In genomic region chr7:32250494-32251260, GRCh38 we compare ENCODE assay signal across 29 cellular contexts.
DNase-seq lines count a peak whose midpoint lies in the region; ATAC-seq and TF ChIP-seq lines count a peak whose summit lies in the region.
"Had no signal": no experiment of that assay in that cellular context is flagged by ENCODE, and none has a peak within 500 bp of the region (broad histone marks: within the 10 kb centered on the region; RNA-seq: fewer than 3 reads in every experiment).

No MANE protein-coding gene starts in this region.

- ATAC-seq in activated naive CD8-positive, alpha-beta T cell treated with anti-CD3 and anti-CD28 coated beads, Interleukin-2, amount 10 ng/mL, durations not matched to agents 7 days and 5 days (ENCODE audit: low read depth), result peak; percentile 93
- ATAC-seq in activated naive CD8-positive, alpha-beta T cell treated with anti-CD3 and anti-CD28 coated beads, Interleukin-2, amount 50 U/mL, for 24 hours, result no peak
- ATAC-seq in HG03571 (IDR thresholded peaks at IDR 0.05; ENCODE audit: unreplicated experiment) (no peak), Right ventricle myocardium inferior (no peak)
- ATAC-seq: A549; naive thymus-derived CD8-positive, alpha-beta T cell had no signal

- POLR2A ChIA-PET in activated naive CD8-positive, alpha-beta T cell treated with anti-CD3 and anti-CD28 coated beads, Interleukin-2, amount 10 ng/mL, durations not matched to agents 7 days and 5 days (lab: Charles Lee), result interaction anchor here (0.6 kb wide), 1 partner anchor 25 kb away, joined by 3 read pairs; no protein-coding TSS in a partner anchor

- no peaks in the 10 kb centered on the region for H3K27me3 ChIP-seq in testis
- H3K27me3 ChIP-seq: BLaER1, ovary, sigmoid colon had no signal

- intact Hi-C loops in testis (cut with DNase I; ENCODE audit: low total_unique reads), result no loop called here
- intact Hi-C loops in Right ventricle myocardium inferior (cut with DNase I), result loop anchor here (10.0 kb wide), 1 partner anchor 84 kb away; no protein-coding TSS in a partner anchor

- H3K27me3 Mint-ChIP-seq in activated naive CD8-positive, alpha-beta T cell treated with anti-CD3 and anti-CD28 coated beads, Interleukin-2, amount 10 ng/mL, durations not matched to agents 7 days and 5 days, result no peaks in the 10 kb centered on the region
- peaks cover 3% of the 10 kb centered on the region for H3K27me3 Mint-ChIP-seq in activated naive CD8-positive, alpha-beta T cell treated with anti-CD3 and anti-CD28 coated beads, Interleukin-2, amount 50 U/mL, for 24 hours

- no peak for TF ChIP-seq POLR2A in testis (IDR thresholded peaks at IDR 0.05)

- no peaks in the 10 kb centered on the region for H3K36me3 ChIP-seq in testis (ENCODE audit: low read depth, missing control alignments)
- H3K36me3 ChIP-seq: BLaER1, left ventricle myocardium inferior, ovary, sigmoid colon, SJSA1, suprapubic skin had no signal

- no peak for DNase-seq in activated naive CD8-positive, alpha-beta T cell treated with anti-CD3 and anti-CD28 coated beads, Interleukin-2, amount 10 ng/mL, durations not matched to agents 7 days and 5 days
- DNase-seq in activated naive CD8-positive, alpha-beta T cell treated with anti-CD3 and anti-CD28 coated beads, Interleukin-2, amount 50 U/mL, for 24 hours, result no peak
- DNase-seq in NCI-H524 treated with DMSO at 0.1 percent for 48 hours (lab: John Stamatoyannopoulos, UW) (peak; percentile 94), cerebellar cortex (ENCODE audit: low spot score) (peak; percentile 91), retinal pigment epithelial cell (ENCODE audit: low read depth) (peak; percentile 78), testis (no peak), Right ventricle myocardium inferior (ENCODE audit: missing footprints) (no peak)
- DNase-seq: activated CD4-positive, alpha-beta T cell treated with anti-CD3 and anti-CD28 coated beads, Interleukin-2, amount 50 U/mL, for 1 hour; activated naive CD4-positive, alpha-beta T cell; Caco-2; H9; KBM-7; left ventricle myocardium inferior; MM.1S; naive thymus-derived CD8-positive, alpha-beta T cell; NCI-H1436 treated with DMSO at 0.1 percent for 48 hours; NCI-H345; ovary; sigmoid colon had no signal

- H3K4me1 Mint-ChIP-seq in activated naive CD8-positive, alpha-beta T cell treated with anti-CD3 and anti-CD28 coated beads, Interleukin-2, amount 10 ng/mL, durations not matched to agents 7 days and 5 days, result peaks cover 4% of the 10 kb centered on the region
- no peaks in the 10 kb centered on the region for H3K4me1 Mint-ChIP-seq in activated naive CD8-positive, alpha-beta T cell treated with anti-CD3 and anti-CD28 coated beads, Interleukin-2, amount 50 U/mL, for 24 hours
- H3K4me1 Mint-ChIP-seq: H9; naive thymus-derived CD8-positive, alpha-beta T cell had no signal

- H3K4me3 ChIP-seq in retinal pigment epithelial cell (ENCODE audit: low read length), result no peak overlapping the region
- H3K4me3 ChIP-seq in testis, result no peak overlapping the region
- H3K4me3 ChIP-seq: A549, BLaER1, dorsolateral prefrontal cortex, left ventricle myocardium inferior, ovary, sigmoid colon, SJSA1, suprapubic skin had no signal

- peak overlapping the region; percentile 66 for H3K27ac Mint-ChIP-seq in activated naive CD8-positive, alpha-beta T cell treated with anti-CD3 and anti-CD28 coated beads, Interleukin-2, amount 10 ng/mL, durations not matched to agents 7 days and 5 days
- no peak overlapping the region for H3K27ac Mint-ChIP-seq in activated naive CD8-positive, alpha-beta T cell treated with anti-CD3 and anti-CD28 coated beads, Interleukin-2, amount 50 U/mL, for 24 hours
- H3K27ac Mint-ChIP-seq: H9; mesothelial cell of epicardium; naive thymus-derived CD8-positive, alpha-beta T cell; T-helper 1 cell treated with Interleukin-12 subunit alpha and Interleukin-12 subunit beta and Interleukin-4 antibody, amounts not matched to agents 30 μg/mL and 1 μg/mL, for 36 hours had no signal

- 72 to 73% methylated on average over 17 to 18 of the region's 18 CpGs for WGBS in testis, 2 donors

- H3K27ac ChIP-seq in testis, result no peak overlapping the region
- H3K27ac ChIP-seq: A549, BLaER1, dorsolateral prefrontal cortex, epithelial cell of prostate, left ventricle myocardium inferior, ovary, sigmoid colon, SJSA1, suprapubic skin, VCaP had no signal

- no peaks in the 10 kb centered on the region for H3K9me3 Mint-ChIP-seq in activated naive CD8-positive, alpha-beta T cell treated with anti-CD3 and anti-CD28 coated beads, Interleukin-2, amount 10 ng/mL, durations not matched to agents 7 days and 5 days
- H3K9me3 Mint-ChIP-seq in activated naive CD8-positive, alpha-beta T cell treated with anti-CD3 and anti-CD28 coated beads, Interleukin-2, amount 50 U/mL, for 24 hours, result no peaks in the 10 kb centered on the region
- H3K9me3 Mint-ChIP-seq: H9; mesothelial cell of epicardium; naive thymus-derived CD8-positive, alpha-beta T cell; T-helper 1 cell treated with Interleukin-12 subunit alpha and Interleukin-12 subunit beta and Interleukin-4 antibody, amounts not matched to agents 30 μg/mL and 1 μg/mL, for 36 hours had no signal

- peak overlapping the region; percentile 10 for H3K4me3 Mint-ChIP-seq in activated naive CD8-positive, alpha-beta T cell treated with anti-CD3 and anti-CD28 coated beads, Interleukin-2, amount 10 ng/mL, durations not matched to agents 7 days and 5 days
- H3K4me3 Mint-ChIP-seq in activated naive CD8-positive, alpha-beta T cell treated with anti-CD3 and anti-CD28 coated beads, Interleukin-2, amount 50 U/mL, for 24 hours, result no peak overlapping the region
- H3K4me3 Mint-ChIP-seq: H9; mesothelial cell of epicardium; naive thymus-derived CD8-positive, alpha-beta T cell; T-helper 1 cell treated with Interleukin-12 subunit alpha and Interleukin-12 subunit beta and Interleukin-4 antibody, amounts not matched to agents 30 μg/mL and 1 μg/mL, for 36 hours had no signal

- H3K9me3 ChIP-seq in testis, result no peaks in the 10 kb centered on the region
- H3K9me3 ChIP-seq: A549, BLaER1, Caco-2, left ventricle myocardium inferior, ovary, sigmoid colon, SJSA1, suprapubic skin had no signal

- no peaks in the 10 kb centered on the region for H3K4me1 ChIP-seq in testis
- H3K4me1 ChIP-seq: A549, BLaER1, Caco-2, sigmoid colon, SJSA1, suprapubic skin had no signal

- H3K36me3 Mint-ChIP-seq in activated naive CD8-positive, alpha-beta T cell treated with anti-CD3 and anti-CD28 coated beads, Interleukin-2, amount 10 ng/mL, durations not matched to agents 7 days and 5 days, result no peaks in the 10 kb centered on the region
- H3K36me3 Mint-ChIP-seq in activated naive CD8-positive, alpha-beta T cell treated with anti-CD3 and anti-CD28 coated beads, Interleukin-2, amount 50 U/mL, for 24 hours (ENCODE audit: low read depth), result no peaks in the 10 kb centered on the region
- H3K36me3 Mint-ChIP-seq: mesothelial cell of epicardium; naive thymus-derived CD8-positive, alpha-beta T cell had no signal

- TF ChIP-seq CTCF in retinal pigment epithelial cell (conservative IDR thresholded peaks at IDR 0.05; ENCODE audit: low read depth, low read length) (no peak), testis (IDR thresholded peaks at IDR 0.05) (no peak)

Comparison
In these comparisons a context has a peak if more than half of its experiments do, and no peak if none do; other contexts are left out.
1. DNase-seq: peak in NCI-H524 treated with DMSO at 0.1 percent for 48 hours (single experiment), cerebellar cortex (single experiment) and retinal pigment epithelial cell (single experiment); none in activated naive CD8-positive, alpha-beta T cell treated with anti-CD3 and anti-CD28 coated beads, Interleukin-2, amount 10 ng/mL, durations not matched to agents 7 days and 5 days (single experiment), activated naive CD8-positive, alpha-beta T cell treated with anti-CD3 and anti-CD28 coated beads, Interleukin-2, amount 50 U/mL, for 24 hours (single experiment), testis (single experiment) and Right ventricle myocardium inferior (single experiment).